Comparison of ENCODE assay signal across 9 cellular contexts in the genomic region with DNA sequence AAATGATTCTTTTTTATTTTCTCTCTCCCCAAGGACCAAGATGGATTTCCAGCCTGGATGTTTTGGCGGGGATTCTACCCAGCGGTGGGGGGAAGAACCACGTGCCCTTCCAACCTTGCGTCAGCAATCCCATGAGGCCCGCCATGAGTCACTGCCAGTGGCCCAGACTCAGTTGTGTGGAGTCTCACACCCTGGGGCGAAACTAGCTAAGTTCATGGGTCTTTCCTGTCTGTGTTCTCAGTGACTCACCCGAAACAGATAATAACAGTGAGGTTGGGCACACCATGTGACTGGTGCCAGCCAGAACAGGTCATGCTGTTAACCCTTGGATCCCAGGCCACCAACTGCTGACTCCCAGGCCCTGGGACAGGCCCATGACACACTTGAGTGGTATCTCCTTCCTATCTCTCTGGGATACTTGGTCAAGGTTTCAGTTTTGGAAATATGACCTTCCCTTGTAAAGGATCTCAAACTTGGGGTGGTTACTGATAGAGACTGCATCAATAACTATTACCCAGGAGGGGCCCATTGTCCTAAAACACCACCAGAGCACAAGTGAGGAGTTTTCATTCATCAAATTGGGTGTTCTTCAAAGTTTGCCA.
A peak's percentile ranks its signal among the peaks of the same experiment; 100 is the strongest.
DNase-seq lines count a peak whose midpoint lies in the region; ATAC-seq, FAIRE-seq and TF ChIP-seq lines count a peak whose summit lies in the region.
"Had no signal": no experiment of that assay in that cellular context is flagged by ENCODE, and none has a peak within 500 bp of the region (broad histone marks: within the 10 kb centered on the region; RNA-seq: fewer than 3 reads in every experiment).

No MANE protein-coding gene starts in this region.

- H3K36me3 ChIP-seq in CD4-positive, CD25-positive, alpha-beta regulatory T cell (ENCODE audit: control insufficient read depth, insufficient read depth, low read length): no peaks in the 10 kb centered on the region
- H3K36me3 ChIP-seq: neutrophil had no signal

- no peak overlapping the region for H3K4me3 ChIP-seq in CD4-positive, CD25-positive, alpha-beta regulatory T cell (ENCODE audit: low read depth, low read length)
- H3K4me3 ChIP-seq in fibroblast of the aortic adventitia (ENCODE audit: low read depth, low read length): no peak overlapping the region

- peak overlapping the region; percentile 1 to 76 (median 9) for H3K27ac Mint-ChIP-seq in CD4-positive, CD25-positive, alpha-beta regulatory T cell

- peak; percentile 13 to 86 (median 19) for DNase-seq in CD4-positive, CD25-positive, alpha-beta regulatory T cell
- DNase-seq in HTR-8/SVneo (ENCODE audit: insufficient read length, low spot score) (peak; percentile 69), fibroblast of the aortic adventitia (ENCODE audit: low read depth) (peak; percentile 87), cortex of kidney (lab: John Stamatoyannopoulos, UW) (no peak), NCI-H1436 treated with DMSO at 0.1 percent for 48 hours (lab: John Stamatoyannopoulos, UW) (no peak)
- DNase-seq in activated CD8-positive, alpha-beta memory T cell treated with anti-CD3 and anti-CD28 coated beads, Interleukin-2, amount 50 U/mL, for 24 hours (ENCODE audit: extremely low read depth): peak; percentile 67
- peak; percentile 30 to 75 (median 57) for DNase-seq in stimulated activated CD4-positive, alpha-beta T cell treated with anti-CD3 and anti-CD28 coated beads, Interleukin-1b, Interleukin-23, amount 100 ng/mL, for 24 hours (ENCODE audit: low read depth in 4 of 4, low spot score in 1 of 4)

- peak; percentile 90 to 97 for ATAC-seq in CD4-positive, CD25-positive, alpha-beta regulatory T cell (ENCODE audit: low read depth in 2 of 2)
- ATAC-seq in GM21447 (IDR thresholded peaks at IDR 0.05; ENCODE audit: unreplicated experiment): peak; percentile 91

- peaks cover 14% of the 10 kb centered on the region for H3K4me1 ChIP-seq in CD4-positive, CD25-positive, alpha-beta regulatory T cell (ENCODE audit: control insufficient read depth, insufficient read depth, low read length, poor library complexity, severe bottlenecking)

- H3K27ac ChIP-seq in CD4-positive, CD25-positive, alpha-beta regulatory T cell (ENCODE audit: insufficient read depth, low read length, poor library complexity, severe bottlenecking): no peak overlapping the region
- H3K27ac ChIP-seq: neutrophil had no signal

- no peak for FAIRE-seq in HTR-8/SVneo (lab: Jason Lieb, UNC)

- H3K4me3 Mint-ChIP-seq in CD4-positive, CD25-positive, alpha-beta regulatory T cell: no peak overlapping the region

- H3K27me3 ChIP-seq in CD4-positive, CD25-positive, alpha-beta regulatory T cell (ENCODE audit: control insufficient read depth, insufficient read depth, low read length): no peaks in the 10 kb centered on the region

- H3K4me1 Mint-ChIP-seq in CD4-positive, CD25-positive, alpha-beta regulatory T cell: peaks cover 9 to 23% (median 19%) of the 10 kb centered on the region in 4 donors

- H3K9me3 ChIP-seq in CD4-positive, CD25-positive, alpha-beta regulatory T cell (ENCODE audit: control insufficient read depth in 2 of 2, low read length in 2 of 2): no peaks in the 10 kb centered on the region
- H3K9me3 ChIP-seq: neutrophil had no signal

- H3K36me3 Mint-ChIP-seq in CD4-positive, CD25-positive, alpha-beta regulatory T cell: no peaks in the 10 kb centered on the region

- peaks cover 0 to 1% (median 0%) of the 10 kb centered on the region in 7 donors for H3K9me3 Mint-ChIP-seq in CD4-positive, CD25-positive, alpha-beta regulatory T cell

- H3K27me3 Mint-ChIP-seq in CD4-positive, CD25-positive, alpha-beta regulatory T cell: no peaks in the 10 kb centered on the region

- no peak for TF ChIP-seq CTCF in fibroblast of the aortic adventitia (IDR thresholded peaks at IDR 0.05; ENCODE audit: insufficient read depth, low read length)

Comparison
In these comparisons a context has a peak if more than half of its experiments do, and no peak if none do; other contexts are left out.
1. DNase-seq: peak in CD4-positive, CD25-positive, alpha-beta regulatory T cell (3 of 3), HTR-8/SVneo (single experiment), activated CD8-positive, alpha-beta memory T cell treated with anti-CD3 and anti-CD28 coated beads, Interleukin-2, amount 50 U/mL, for 24 hours (single experiment), fibroblast of the aortic adventitia (single experiment) and stimulated activated CD4-positive, alpha-beta T cell treated with anti-CD3 and anti-CD28 coated beads, Interleukin-1b, Interleukin-23, amount 100 ng/mL, for 24 hours (4 of 4); none in cortex of kidney (single experiment) and NCI-H1436 treated with DMSO at 0.1 percent for 48 hours (single experiment).